27 cellular contexts compared by ENCODE assay signal in genomic region chr2:138609446-138609845, GRCh38.
"Had no signal": no experiment of that assay in that cellular context is flagged by ENCODE, and none has a peak within 500 bp of the region (broad histone marks: within the 10 kb centered on the region; RNA-seq: fewer than 3 reads in every experiment).

No MANE protein-coding gene starts in this region.

- H3K36me3 ChIP-seq: left lung, lower lobe of right lung, ovary, prostate gland, spleen, tibial nerve, upper lobe of right lung had no signal

- H3K4me1 Mint-ChIP-seq: mesothelial cell of epicardium; naive thymus-derived CD4-positive, alpha-beta T cell; stimulated activated effector memory CD8-positive, alpha-beta T cell treated with anti-CD3 and anti-CD28 coated beads, Interleukin-12 subunit alpha, Interleukin-12 subunit beta, amount 100 ng/mL, for 72 hours; stimulated activated naive CD8-positive, alpha-beta T cell treated with anti-CD3 and anti-CD28 coated beads, Interleukin-15, amount 100 ng/mL, for 72 hours had no signal

- H3K9me3 ChIP-seq: left lung, lower lobe of right lung, ovary, prostate gland, spleen, tibial nerve, upper lobe of right lung had no signal

- ATAC-seq: left colon; left lung; lower lobe of right lung; naive thymus-derived CD4-positive, alpha-beta T cell; natural killer cell treated with Interleukin-12 subunit alpha and Interleukin-12 subunit beta and Interleukin-15 and Interleukin-18, amount 100 ng/mL, for 72 hours; right cardiac atrium; sciatic nerve; stimulated activated effector memory CD8-positive, alpha-beta T cell treated with anti-CD3 and anti-CD28 coated beads, Interleukin-12 subunit alpha, Interleukin-12 subunit beta, amount 100 ng/mL, for 72 hours; stimulated activated naive CD8-positive, alpha-beta T cell treated with anti-CD3 and anti-CD28 coated beads, Interleukin-15, amount 100 ng/mL, for 72 hours; upper lobe of right lung had no signal

- H3K27ac ChIP-seq: left lung, lower lobe of right lung, ovary, prostate gland, skin epidermis, spleen, tibial nerve, upper lobe of right lung had no signal

- FAIRE-seq: keratinocyte, urothelium cell line had no signal

- H3K9me3 Mint-ChIP-seq: mesothelial cell of epicardium; natural killer cell treated with Interleukin-12 subunit alpha and Interleukin-12 subunit beta and Interleukin-15 and Interleukin-18, amount 100 ng/mL, for 72 hours; stimulated activated effector memory CD8-positive, alpha-beta T cell treated with anti-CD3 and anti-CD28 coated beads, Interleukin-12 subunit alpha, Interleukin-12 subunit beta, amount 100 ng/mL, for 72 hours; stimulated activated naive CD8-positive, alpha-beta T cell treated with anti-CD3 and anti-CD28 coated beads, Interleukin-15, amount 100 ng/mL, for 72 hours had no signal

- H3K4me3 Mint-ChIP-seq: mesothelial cell of epicardium; naive thymus-derived CD4-positive, alpha-beta T cell; natural killer cell treated with Interleukin-12 subunit alpha and Interleukin-12 subunit beta and Interleukin-15 and Interleukin-18, amount 100 ng/mL, for 72 hours; stimulated activated effector memory CD8-positive, alpha-beta T cell treated with anti-CD3 and anti-CD28 coated beads, Interleukin-12 subunit alpha, Interleukin-12 subunit beta, amount 100 ng/mL, for 72 hours; stimulated activated naive CD8-positive, alpha-beta T cell treated with anti-CD3 and anti-CD28 coated beads, Interleukin-15, amount 100 ng/mL, for 72 hours had no signal

- H3K36me3 Mint-ChIP-seq: mesothelial cell of epicardium; naive thymus-derived CD4-positive, alpha-beta T cell; natural killer cell treated with Interleukin-12 subunit alpha and Interleukin-12 subunit beta and Interleukin-15 and Interleukin-18, amount 100 ng/mL, for 72 hours; stimulated activated effector memory CD8-positive, alpha-beta T cell treated with anti-CD3 and anti-CD28 coated beads, Interleukin-12 subunit alpha, Interleukin-12 subunit beta, amount 100 ng/mL, for 72 hours had no signal

- H3K27me3 ChIP-seq: left lung, ovary, spleen, tibial nerve, upper lobe of right lung had no signal

- H3K4me1 ChIP-seq: left lung, lower lobe of right lung, prostate gland, spleen, tibial nerve, upper lobe of right lung had no signal

- DNase-seq: head of caudate nucleus; hippocampal formation; kidney glomerular epithelial cell; left colon; left lung; lower lobe of right lung; mammary epithelial cell; mesendoderm; naive thymus-derived CD4-positive, alpha-beta T cell; ovary; retina; right cardiac atrium; spleen; stimulated activated CD4-positive, alpha-beta T cell treated with anti-CD3 and anti-CD28 coated beads, Interleukin-4, amount 100 ng/mL, for 24 hours; stimulated activated naive CD4-positive, alpha-beta T cell treated with Interleukin-2 at 50 U/mL for 16 hours; stimulated activated naive CD8-positive, alpha-beta T cell treated with anti-CD3 and anti-CD28 coated beads, Interleukin-15, amount 100 ng/mL, for 72 hours; substantia nigra; upper lobe of right lung had no signal

- H3K27ac Mint-ChIP-seq: mesothelial cell of epicardium; naive thymus-derived CD4-positive, alpha-beta T cell; natural killer cell treated with Interleukin-12 subunit alpha and Interleukin-12 subunit beta and Interleukin-15 and Interleukin-18, amount 100 ng/mL, for 72 hours; stimulated activated effector memory CD8-positive, alpha-beta T cell treated with anti-CD3 and anti-CD28 coated beads, Interleukin-12 subunit alpha, Interleukin-12 subunit beta, amount 100 ng/mL, for 72 hours; stimulated activated naive CD8-positive, alpha-beta T cell treated with anti-CD3 and anti-CD28 coated beads, Interleukin-15, amount 100 ng/mL, for 72 hours had no signal

- H3K4me3 ChIP-seq: left lung, lower lobe of right lung, ovary, prostate gland, skin epidermis, spleen, tibial nerve, upper lobe of right lung had no signal
